15 cellular contexts compared by ENCODE assay signal in the genomic region with DNA sequence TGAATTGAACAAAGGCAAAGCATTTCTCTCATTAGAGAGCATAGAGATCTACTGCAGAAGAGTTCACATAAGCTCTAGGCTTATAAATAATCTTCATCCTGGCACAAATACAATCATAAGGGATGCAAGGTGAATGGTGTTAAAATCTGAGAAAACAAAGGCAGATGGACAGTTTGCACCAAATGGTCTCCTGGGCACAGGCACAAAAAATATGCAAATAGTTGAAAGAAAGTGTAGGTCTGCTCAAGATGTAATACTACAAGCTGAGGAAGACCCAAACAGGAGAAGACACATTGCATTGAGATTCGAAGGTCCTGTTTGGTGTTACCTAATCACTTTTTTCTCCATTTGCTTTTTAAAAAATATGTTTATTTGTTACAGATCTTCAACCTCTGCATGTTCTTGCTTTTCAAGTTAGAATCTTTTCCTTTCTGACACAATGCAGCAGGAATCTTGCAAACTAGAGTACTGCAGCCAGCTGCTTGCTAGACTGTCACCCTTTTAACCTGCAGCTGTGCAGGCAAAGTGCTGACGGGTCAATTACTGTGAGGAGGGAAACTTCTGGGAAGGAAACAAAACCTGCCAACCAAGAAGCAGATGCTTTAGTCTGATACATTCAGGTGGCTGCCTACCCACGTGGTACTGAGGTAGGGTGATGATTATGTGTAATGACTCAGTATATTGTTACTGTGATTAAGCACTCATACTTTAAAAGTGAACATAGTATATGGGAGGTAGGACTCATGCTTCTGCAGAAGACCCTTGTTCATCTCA.
DNase-seq lines count a peak whose midpoint lies in the region; FAIRE-seq and TF ChIP-seq lines count a peak whose summit lies in the region.
"Had no signal": no experiment of that assay in that cellular context is flagged by ENCODE, and none has a peak within 500 bp of the region (broad histone marks: within the 10 kb centered on the region; RNA-seq: fewer than 3 reads in every experiment).

No MANE protein-coding gene starts in this region.

- no peak overlapping the region for H3K4me3 ChIP-seq in adipocyte (ENCODE audit: low read length)
- H3K4me3 ChIP-seq: esophagus squamous epithelium, lung had no signal

- no peaks in the 10 kb centered on the region for H3K36me3 Mint-ChIP-seq in activated naive CD4-positive, alpha-beta T cell treated with anti-CD3 and anti-CD28 coated beads, Interleukin-2, amount 10 ng/mL, durations not matched to agents 7 days and 5 days

- no peak overlapping the region for H3K27ac Mint-ChIP-seq in activated naive CD4-positive, alpha-beta T cell treated with anti-CD3 and anti-CD28 coated beads, Interleukin-2, amount 10 ng/mL, durations not matched to agents 7 days and 5 days
- H3K27ac Mint-ChIP-seq: activated CD4-positive, alpha-beta T cell treated with anti-CD3 and anti-CD28 coated beads for 36 hours; activated naive CD8-positive, alpha-beta T cell treated with anti-CD3 and anti-CD28 coated beads, Interleukin-2, amount 50 U/mL, for 24 hours; T-helper 17 cell had no signal

- no peak overlapping the region for H3K4me3 Mint-ChIP-seq in activated naive CD4-positive, alpha-beta T cell treated with anti-CD3 and anti-CD28 coated beads, Interleukin-2, amount 10 ng/mL, durations not matched to agents 7 days and 5 days
- H3K4me3 Mint-ChIP-seq: activated CD4-positive, alpha-beta T cell treated with anti-CD3 and anti-CD28 coated beads for 36 hours; activated naive CD8-positive, alpha-beta T cell treated with anti-CD3 and anti-CD28 coated beads, Interleukin-2, amount 50 U/mL, for 24 hours; T-helper 17 cell had no signal

- no peak for FAIRE-seq in GM12891 (lab: Jason Lieb, UNC)
- FAIRE-seq: GM12892 had no signal

- H3K9me3 ChIP-seq in adipocyte (ENCODE audit: control insufficient read depth, low read length), result peaks cover under 1% of the 10 kb centered on the region
- H3K9me3 ChIP-seq: esophagus squamous epithelium had no signal

- no peaks in the 10 kb centered on the region for H3K4me1 ChIP-seq in adipocyte (ENCODE audit: control insufficient read depth, insufficient read depth, low read length)

- peaks cover 12% of the 10 kb centered on the region for H3K9me3 Mint-ChIP-seq in activated naive CD4-positive, alpha-beta T cell treated with anti-CD3 and anti-CD28 coated beads, Interleukin-2, amount 10 ng/mL, durations not matched to agents 7 days and 5 days

- DNase-seq in A172 (ENCODE audit: low spot score) (peak; percentile 14), HCEC 1CT (peak; percentile 19), adipocyte (ENCODE audit: low read depth) (peak; percentile 31), iPS-NIHi11 (ENCODE audit: low spot score) (peak; percentile 4), NCI-H345 (lab: John Stamatoyannopoulos, UW) (no peak), medulla oblongata (ENCODE audit: extremely low spot score) (no peak), GM12891 (ENCODE audit: insufficient read length, low spot score) (no peak)
- no peak for DNase-seq in activated naive CD4-positive, alpha-beta T cell treated with anti-CD3 and anti-CD28 coated beads, Interleukin-2, amount 10 ng/mL, durations not matched to agents 7 days and 5 days
- DNase-seq: activated CD4-positive, alpha-beta T cell treated with anti-CD3 and anti-CD28 coated beads for 36 hours; activated naive CD8-positive, alpha-beta T cell treated with anti-CD3 and anti-CD28 coated beads, Interleukin-2, amount 50 U/mL, for 24 hours; esophagus squamous epithelium; occipital lobe; T-helper 17 cell had no signal

- no peaks in the 10 kb centered on the region for H3K27me3 ChIP-seq in adipocyte (replicated peaks; ENCODE audit: control insufficient read depth, insufficient read depth, low read length)
- H3K27me3 ChIP-seq: esophagus squamous epithelium had no signal

- TF ChIP-seq POLR2A in GM12891 (IDR thresholded peaks at IDR 0.05; ENCODE audit: low read depth, low read length), result no peak

- no peaks in the 10 kb centered on the region for H3K4me1 Mint-ChIP-seq in activated naive CD4-positive, alpha-beta T cell treated with anti-CD3 and anti-CD28 coated beads, Interleukin-2, amount 10 ng/mL, durations not matched to agents 7 days and 5 days
- H3K4me1 Mint-ChIP-seq: activated CD4-positive, alpha-beta T cell treated with anti-CD3 and anti-CD28 coated beads for 36 hours; activated naive CD8-positive, alpha-beta T cell treated with anti-CD3 and anti-CD28 coated beads, Interleukin-2, amount 50 U/mL, for 24 hours; T-helper 17 cell had no signal

- H3K27me3 Mint-ChIP-seq in activated naive CD4-positive, alpha-beta T cell treated with anti-CD3 and anti-CD28 coated beads, Interleukin-2, amount 10 ng/mL, durations not matched to agents 7 days and 5 days, result no peaks in the 10 kb centered on the region
- H3K27me3 Mint-ChIP-seq: activated CD4-positive, alpha-beta T cell treated with anti-CD3 and anti-CD28 coated beads for 36 hours; activated naive CD8-positive, alpha-beta T cell treated with anti-CD3 and anti-CD28 coated beads, Interleukin-2, amount 50 U/mL, for 24 hours; T-helper 17 cell had no signal

- CTCF ChIA-PET in activated naive CD4-positive, alpha-beta T cell treated with anti-CD3 and anti-CD28 coated beads, Interleukin-2, amount 10 ng/mL, durations not matched to agents 7 days and 5 days (lab: Charles Lee), result no interaction called here

- H3K9ac ChIP-seq in adipocyte (ENCODE audit: low read length), result no peak overlapping the region

- no peaks in the 10 kb centered on the region for H3K36me3 ChIP-seq in adipocyte (ENCODE audit: control insufficient read depth, insufficient read depth, low read length, severe bottlenecking)
- H3K36me3 ChIP-seq: esophagus squamous epithelium had no signal

TF ChIP-seq in GM12891, 5 proteins besides CTCF, POLR2A, EP300 and RAD21:
- TF ChIP-seq POLR2AphosphoS5 (IDR thresholded peaks at IDR 0.05; ENCODE audit: low read depth, low read length) (no peak), PAX5 (IDR thresholded peaks at IDR 0.05; ENCODE audit: insufficient read depth, low read length, severe bottlenecking) (no peak), TAF1 (IDR thresholded peaks at IDR 0.05; ENCODE audit: low read depth, low read length) (no peak), POU2F2 (IDR thresholded peaks at IDR 0.05; ENCODE audit: low read depth, low read length) (no peak), SPI1 (IDR thresholded peaks at IDR 0.05; ENCODE audit: low read depth, low read length) (no peak)
TF ChIP-seq in GM12891: peak in this region for 0.

Comparison
In these comparisons a context has a peak if more than half of its experiments do, and no peak if none do; other contexts are left out.
1. DNase-seq: peak in A172 (single experiment), HCEC 1CT (single experiment), adipocyte (single experiment) and iPS-NIHi11 (single experiment); none in NCI-H345 (single experiment), activated naive CD4-positive, alpha-beta T cell treated with anti-CD3 and anti-CD28 coated beads, Interleukin-2, amount 10 ng/mL, durations not matched to agents 7 days and 5 days (single experiment), medulla oblongata (single experiment) and GM12891 (single experiment).